In genomic region chr22:36506637-36507517, GRCh38 we compare ENCODE assay signal across 8 cellular contexts. TPM values are rescaled to one million over a fixed set of nuclear protein-coding genes. Genes with fewer than 3 reads are reported as not detected.
A peak's percentile ranks its signal among the peaks of the same experiment; 100 is the strongest.
DNase-seq lines count a peak whose midpoint lies in the region; ATAC-seq and TF ChIP-seq lines count a peak whose summit lies in the region.

Gene FOXRED2, minus strand, starts transcription at chr22:36507040. Its CDS starts 618 bp downstream, at chr22:36506422.

- H3K27ac ChIP-seq in CD8-positive, alpha-beta memory T cell (ENCODE audit: low read depth, low read length), result peak within 1 kb of the TSS; percentile 34
- H3K27ac ChIP-seq in PC-3 (ENCODE audit: low read length) (no peak within 1 kb of the TSS), esophagus (ENCODE audit: low read depth in 2 of 2, low read length in 1 of 2) (peak within 1 kb of the TSS; percentile 76 to 92)

- peak within 1 kb of the TSS; percentile 10 to 86 (median 70) for H3K4me3 Mint-ChIP-seq in CD8-positive, alpha-beta memory T cell
- peak within 1 kb of the TSS; percentile 67 to 83 (median 78) for H3K4me3 Mint-ChIP-seq in IgD-negative memory B cell

- H3K9me3 ChIP-seq in CD8-positive, alpha-beta memory T cell (ENCODE audit: low read length), result no peaks in the 10 kb centered on the region
- H3K9me3 ChIP-seq in PC-3 (ENCODE audit: low read length) (no peaks in the 10 kb centered on the region), esophagus (ENCODE audit: control insufficient read depth in 2 of 2, insufficient read depth in 1 of 2, low read depth in 1 of 2, low read length in 1 of 2) (no peaks in the 10 kb centered on the region), mucosa of stomach (ENCODE audit: control insufficient read depth, low read length) (no peaks in the 10 kb centered on the region)

- peak within 1 kb of the TSS; percentile 41 for H3K4me3 ChIP-seq in CD8-positive, alpha-beta memory T cell (ENCODE audit: low read length)
- H3K4me3 ChIP-seq in PC-3 (ENCODE audit: low read length), result no peak within 1 kb of the TSS
- peak within 1 kb of the TSS; percentile 49 to 51 for H3K4me3 ChIP-seq in esophagus (ENCODE audit: low read depth in 1 of 2, low read length in 2 of 2)
- H3K4me3 ChIP-seq in mucosa of stomach (ENCODE audit: low read length), result peak within 1 kb of the TSS; percentile 31

- intact Hi-C loops in PC-3 (cut with micrococcal nuclease), result no loop called here

- POLR2A ChIA-PET in CD8-positive, alpha-beta memory T cell (lab: Charles Lee), result interaction anchor here (0.5 to 1.2 kb wide), 4 partner anchors 25 to 378 kb away, joined by 3 to 11 read pairs (median 3); partner anchors contain the start of gene TXN2
- POLR2A ChIA-PET in PC-3 (lab: Charles Lee; ENCODE audit: unreplicated experiment), result no interaction called here

- peaks cover 6 to 18% (median 7%) of the 10 kb centered on the region in 3 donors for H3K36me3 Mint-ChIP-seq in CD8-positive, alpha-beta memory T cell
- peaks cover 2% of the 10 kb centered on the region for H3K36me3 Mint-ChIP-seq in IgD-negative memory B cell

- H3K4me1 Mint-ChIP-seq in CD8-positive, alpha-beta memory T cell, result peaks cover 9 to 29% (median 11%) of the 10 kb centered on the region in 3 donors
- H3K4me1 Mint-ChIP-seq in IgD-negative memory B cell, result peaks cover 5 to 10% (median 8%) of the 10 kb centered on the region in 3 donors

- H3K27me3 Mint-ChIP-seq in CD8-positive, alpha-beta memory T cell, result no peaks in the 10 kb centered on the region
- H3K27me3 Mint-ChIP-seq in IgD-negative memory B cell, result no peaks in the 10 kb centered on the region

- WGBS in esophagus, 2 donors, result 5 to 7% methylated on average over 57 to 75 of the region's 75 CpGs

- CTCF ChIA-PET in CD8-positive, alpha-beta memory T cell (lab: Charles Lee), result interaction anchor here (1.0 to 1.8 kb wide), 2 partner anchors 14 to 37 kb away, joined by 3 to 6 read pairs; no protein-coding TSS in a partner anchor
- CTCF ChIA-PET in PC-3 (lab: Charles Lee), result no interaction called here

- H3K9me3 Mint-ChIP-seq in CD8-positive, alpha-beta memory T cell, result no peaks in the 10 kb centered on the region
- H3K9me3 Mint-ChIP-seq in IgD-negative memory B cell, result no peaks in the 10 kb centered on the region

- H3K79me2 ChIP-seq in PC-3 (ENCODE audit: low read length), result no peaks in the 10 kb centered on the region

- TF ChIP-seq CTCF in PC-3 (conservative IDR thresholded peaks at IDR 0.05; ENCODE audit: low read depth, low read length), result no peak

- peak within 1 kb of the TSS; percentile 1; the same call in 1 of the 2 replicates for H3K4me2 ChIP-seq in PC-3 (ENCODE audit: low read length)

- H3F3A ChIP-seq in PC-3 (ENCODE audit: low read length, unreplicated experiment), result peaks cover 3% of the 10 kb centered on the region

- peak; percentile 85 to 91 (median 88) for DNase-seq in CD8-positive, alpha-beta memory T cell
- peak; percentile 28 for DNase-seq in PC-3
- peak; percentile 91 for DNase-seq in activated T-cell treated with anti-CD3 and anti-CD28 coated beads for 48 hours (ENCODE audit: low read depth)
- DNase-seq in stimulated activated CD8-positive, alpha-beta memory T cell treated with anti-CD3 and anti-CD28 coated beads, Interleukin-7, amount 100 ng/mL, for 1 hour (ENCODE audit: low read depth in 2 of 2), result peak; percentile 71 to 75

- peaks cover 10% of the 10 kb centered on the region for H3K4me1 ChIP-seq in CD8-positive, alpha-beta memory T cell (ENCODE audit: insufficient read depth, low read length)
- H3K4me1 ChIP-seq in PC-3 (ENCODE audit: insufficient read depth, low read length), result peaks cover 9% of the 10 kb centered on the region; the same call in 1 of the 2 replicates
- peaks cover 0 to 17% of the 10 kb centered on the region in 2 donors for H3K4me1 ChIP-seq in esophagus (ENCODE audit: control insufficient read depth in 2 of 2, insufficient read depth in 2 of 2, low read length in 1 of 2)
- H3K4me1 ChIP-seq in mucosa of stomach (ENCODE audit: control insufficient read depth, insufficient read depth, low read length), result peaks cover 10% of the 10 kb centered on the region

- BruUV-seq in PC-3 (replicated peaks; lab: Mats Ljungman, UMichigan), result no TSS peak

- H3K36me3 ChIP-seq in CD8-positive, alpha-beta memory T cell (ENCODE audit: insufficient read depth, low read length), result peaks cover 13% of the 10 kb centered on the region
- peaks cover 14% of the 10 kb centered on the region for H3K36me3 ChIP-seq in PC-3 (ENCODE audit: low read depth, low read length)
- peaks cover 0 to 7% of the 10 kb centered on the region in 2 donors for H3K36me3 ChIP-seq in esophagus (ENCODE audit: control insufficient read depth in 2 of 2, insufficient read depth in 2 of 2, low read length in 1 of 2)
- peaks cover 6% of the 10 kb centered on the region for H3K36me3 ChIP-seq in mucosa of stomach (ENCODE audit: control insufficient read depth, insufficient read depth, low read length)

- H3K9me2 ChIP-seq in PC-3 (replicated peaks; ENCODE audit: low read length), result no peaks in the 10 kb centered on the region

- peak within 1 kb of the TSS; percentile 61; the same call in 1 of the 2 replicates for H2AFZ ChIP-seq in PC-3 (ENCODE audit: low read length)

- H3K9ac ChIP-seq in PC-3 (ENCODE audit: low read length) (no peak within 1 kb of the TSS), mucosa of stomach (ENCODE audit: low read length) (peak within 1 kb of the TSS; percentile 64)

- ATAC-seq in GM21360 (IDR thresholded peaks at IDR 0.05; ENCODE audit: unreplicated experiment) (peak; percentile 72), PC-3 (peak; percentile 59)

- no peaks in the 10 kb centered on the region for H3K27me3 ChIP-seq in CD8-positive, alpha-beta memory T cell (ENCODE audit: insufficient read depth, low read length, poor library complexity, severe bottlenecking)
- H3K27me3 ChIP-seq in PC-3 (ENCODE audit: low read length), result no peaks in the 10 kb centered on the region
- H3K27me3 ChIP-seq in esophagus (ENCODE audit: control insufficient read depth in 1 of 2, insufficient read depth in 2 of 2, low read length in 2 of 2), result no peaks in the 10 kb centered on the region
- no peaks in the 10 kb centered on the region for H3K27me3 ChIP-seq in mucosa of stomach (ENCODE audit: control insufficient read depth, insufficient read depth, low read length)

- H4K20me1 ChIP-seq in PC-3 (ENCODE audit: low read length), result 0 out of 2 replicates have a peak, but pooled peaks cover 5% of the 10 kb centered on the region

- peak within 1 kb of the TSS in 7 of 8 donors; percentile 16 to 88 (median 76) for H3K27ac Mint-ChIP-seq in CD8-positive, alpha-beta memory T cell
- H3K27ac Mint-ChIP-seq in IgD-negative memory B cell, result peak within 1 kb of the TSS in 2 of 3 donors; percentile 57 to 71

RNA-seq across cellular contexts. Expression of gene FOXRED2, which starts in this region (rescaled TPM):
- 10 to 100 TPM; 23.7 to 27.6 TPM for total RNA-seq in CD8-positive, alpha-beta memory T cell
- polyA plus RNA-seq in CD8-positive, alpha-beta memory T cell, result 1.8 TPM
- polyA plus RNA-seq in IgD-negative memory B cell, result 0.35 TPM
- 5.5 and 6.5 TPM in 2 replicates for total RNA-seq in PC-3 (2014; rRNA removed)
- 1 to 10 TPM; 3.2 to 3.7 TPM for polyA plus RNA-seq in esophagus

Comparison
In these comparisons a context has a peak if more than half of its experiments do, and no peak if none do; other contexts are left out.
1. DNase-seq: peak in every context shown above with its lines; median percentile 91 in activated T-cell treated with anti-CD3 and anti-CD28 coated beads for 48 hours; 88 in CD8-positive, alpha-beta memory T cell; 73 in stimulated activated CD8-positive, alpha-beta memory T cell treated with anti-CD3 and anti-CD28 coated beads, Interleukin-7, amount 100 ng/mL, for 1 hour; 28 in PC-3.